In the genomic region with DNA sequence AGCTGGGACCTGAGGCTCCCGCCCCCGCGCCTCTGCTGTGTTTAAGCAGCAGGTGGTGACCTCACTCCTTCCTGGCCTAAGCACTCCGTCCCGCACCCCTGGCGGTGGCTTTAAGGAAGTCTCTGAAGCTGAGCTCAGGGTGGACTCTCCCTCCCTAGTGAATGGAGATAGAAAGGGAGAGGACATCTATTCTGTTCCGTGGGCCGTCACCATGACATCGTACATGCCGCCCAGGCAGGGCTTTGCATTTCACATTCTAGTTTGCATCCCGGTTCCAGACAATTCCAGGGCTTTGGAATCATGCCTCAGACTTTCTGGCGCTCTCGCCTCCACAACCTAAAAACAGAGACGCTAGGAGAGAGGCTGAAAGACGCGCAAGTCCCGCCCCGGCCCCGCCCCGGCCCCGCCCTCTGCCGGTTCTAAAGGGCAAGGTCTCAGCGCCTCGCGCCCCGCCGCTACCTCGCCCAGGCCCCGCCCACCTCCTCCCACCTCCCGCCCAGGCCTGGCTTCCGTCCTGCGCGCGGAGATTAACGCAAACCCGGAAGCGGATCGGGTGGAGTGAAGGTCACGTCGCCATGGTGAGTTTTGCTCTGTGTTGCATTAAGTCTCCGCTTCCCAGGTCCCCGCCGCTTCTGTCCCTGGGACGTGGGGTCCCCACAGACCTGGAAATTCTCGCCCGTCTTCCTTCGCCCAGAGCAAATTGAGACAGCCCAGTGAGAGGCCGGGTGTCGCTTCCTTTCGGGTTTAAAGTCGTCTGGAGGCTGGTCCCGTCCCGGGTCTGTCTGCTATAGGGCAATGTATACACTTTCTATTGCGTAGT, we compare ENCODE assay signal across 1 cellular context.
A peak's percentile ranks its signal among the peaks of the same experiment; 100 is the strongest.
TF ChIP-seq lines count a peak whose summit lies in the region.

A gene (plus strand): TSS at position 535 of the 820 bp plus-strand sequence. CDS start 15,617 bp downstream, outside the sequence.

TF ChIP-seq in H1, 55 proteins besides CTCF, POLR2A, EP300 and RAD21 (continued from another document):
- TF ChIP-seq EGR1 (IDR thresholded peaks at IDR 0.05; ENCODE audit: borderline replicate concordance, low read depth, low read length) (peak; percentile 97; the same call in 1 of the 2 replicates), SRF (IDR thresholded peaks at IDR 0.05; ENCODE audit: low read depth, low read length) (no peak), POLR2AphosphoS5 (IDR thresholded peaks at IDR 0.05; ENCODE audit: low read depth, low read length) (peak; percentile 68; the same call in 1 of the 2 replicates), HDAC6 (IDR thresholded peaks at IDR 0.05; ENCODE audit: low read depth, low read length) (no peak), BACH1 (IDR thresholded peaks at IDR 0.05; ENCODE audit: low read length) (no peak), KDM1A (IDR thresholded peaks at IDR 0.05; ENCODE audit: borderline replicate concordance, low read length) (no peak), CREB1 (IDR thresholded peaks at IDR 0.05) (peak; percentile 41; the same call in 1 of the 2 replicates), RNF2 (IDR thresholded peaks at IDR 0.05; ENCODE audit: borderline replicate concordance, low read depth, low read length, missing control alignments, poor library complexity, severe bottlenecking) (no peak), TAF1 (IDR thresholded peaks at IDR 0.05; ENCODE audit: low read depth, low read length) (peak; percentile 54; the same call in 1 of the 2 replicates), CBX5 (IDR thresholded peaks at IDR 0.05; ENCODE audit: low read depth, low read length) (no peak), RXRA (IDR thresholded peaks at IDR 0.05; ENCODE audit: insufficient read depth, low read depth, low read length) (no peak), KDM5A (IDR thresholded peaks at IDR 0.05; ENCODE audit: low read length) (no peak), PHF8 (conservative IDR thresholded peaks at IDR 0.05; ENCODE audit: low read depth, low read length) (peak; percentile 62), SIRT6 (IDR thresholded peaks at IDR 0.05; ENCODE audit: low read length) (no peak), SIN3A (conservative IDR thresholded peaks at IDR 0.05 in 1 of 2, IDR thresholded peaks at IDR 0.05 in 1 of 2; ENCODE audit: low read depth in 1 of 2, low read length in 2 of 2) (peak in 1 of 2 experiments; percentile 17; a peak in 2 of 4 replicates), MAFK (IDR thresholded peaks at IDR 0.05; ENCODE audit: low read depth, low read length) (no peak), SP1 (IDR thresholded peaks at IDR 0.05; ENCODE audit: low read depth, low read length) (peak; percentile 35; the same call in 1 of the 2 replicates), CHD1 (IDR thresholded peaks at IDR 0.05; ENCODE audit: low read depth, low read length) (no peak), GABPA (IDR thresholded peaks at IDR 0.05; ENCODE audit: borderline replicate concordance, insufficient read depth, low read length) (peak; percentile 22; the same call in 1 of the 2 replicates)
- TF ChIP-seq, protein P1, sequence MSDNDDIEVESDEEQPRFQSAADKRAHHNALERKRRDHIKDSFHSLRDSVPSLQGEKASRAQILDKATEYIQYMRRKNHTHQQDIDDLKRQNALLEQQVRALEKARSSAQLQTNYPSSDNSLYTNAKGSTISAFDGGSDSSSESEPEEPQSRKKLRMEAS (IDR thresholded peaks at IDR 0.05) = 0 out of 2 replicates have a peak, but pooled peaks have one; percentile 24
- TF ChIP-seq, protein P2, sequence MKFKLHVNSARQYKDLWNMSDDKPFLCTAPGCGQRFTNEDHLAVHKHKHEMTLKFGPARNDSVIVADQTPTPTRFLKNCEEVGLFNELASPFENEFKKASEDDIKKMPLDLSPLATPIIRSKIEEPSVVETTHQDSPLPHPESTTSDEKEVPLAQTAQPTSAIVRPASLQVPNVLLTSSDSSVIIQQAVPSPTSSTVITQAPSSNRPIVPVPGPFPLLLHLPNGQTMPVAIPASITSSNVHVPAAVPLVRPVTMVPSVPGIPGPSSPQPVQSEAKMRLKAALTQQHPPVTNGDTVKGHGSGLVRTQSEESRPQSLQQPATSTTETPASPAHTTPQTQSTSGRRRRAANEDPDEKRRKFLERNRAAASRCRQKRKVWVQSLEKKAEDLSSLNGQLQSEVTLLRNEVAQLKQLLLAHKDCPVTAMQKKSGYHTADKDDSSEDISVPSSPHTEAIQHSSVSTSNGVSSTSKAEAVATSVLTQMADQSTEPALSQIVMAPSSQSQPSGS (IDR thresholded peaks at IDR 0.05; ENCODE audit: low read length) = 0 out of 2 replicates have a peak, but pooled peaks have one; percentile 58
